In the genomic region with DNA sequence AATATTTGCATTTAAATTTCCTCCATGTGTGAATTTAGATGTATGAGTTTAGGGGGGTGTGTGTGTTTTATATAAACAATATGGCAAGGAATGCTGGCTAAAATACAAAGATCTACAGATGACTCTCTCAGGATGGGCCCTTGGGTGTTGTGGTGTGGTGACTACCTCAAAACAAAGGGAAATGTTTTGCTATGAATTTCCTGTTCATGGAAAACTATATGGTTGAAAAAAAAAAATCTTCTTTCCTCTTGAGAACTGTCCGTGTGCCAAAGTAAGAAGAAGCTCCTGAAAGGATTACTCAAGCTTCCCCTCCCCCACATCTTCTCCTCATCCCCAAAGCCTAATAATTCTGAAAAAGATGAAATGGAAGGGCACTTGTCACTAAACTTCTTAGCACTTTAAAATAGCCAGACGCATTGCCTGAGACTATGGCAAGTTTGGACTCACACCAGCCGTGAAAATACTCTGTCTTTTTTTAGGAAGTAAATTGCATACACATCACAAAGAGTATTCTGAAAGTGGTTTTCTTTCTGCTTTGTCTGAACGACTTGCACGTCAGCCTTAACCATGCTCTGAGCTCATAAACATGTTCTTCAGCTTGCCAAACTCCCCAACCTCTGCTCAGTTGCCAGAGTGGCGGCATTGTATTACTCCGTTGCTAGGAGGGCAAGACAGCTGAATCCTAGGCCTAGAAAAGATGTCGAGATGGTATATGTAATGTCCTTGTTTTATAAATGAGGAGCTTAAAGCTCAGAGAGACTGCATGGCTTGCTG, we compare ENCODE assay signal across 12 cellular contexts.
A peak's percentile ranks its signal among the peaks of the same experiment; 100 is the strongest.
DNase-seq lines count a peak whose midpoint lies in the region; ATAC-seq, FAIRE-seq and TF ChIP-seq lines count a peak whose summit lies in the region.
"Had no signal": no experiment of that assay in that cellular context is flagged by ENCODE, and none has a peak within 500 bp of the region (broad histone marks: within the 10 kb centered on the region; RNA-seq: fewer than 3 reads in every experiment).

No MANE protein-coding gene starts in this region.

- H3K79me2 ChIP-seq in smooth muscle cell (ENCODE audit: low read depth) = no peaks in the 10 kb centered on the region

- intact Hi-C loops in ascending aorta (cut with DNase I) (loop anchor here (10.0 kb wide), 1 partner anchor 536 kb away; the partner anchor contains the start of genes C4orf33 and SCLT1), spleen (cut with DNase I; ENCODE audit: low total_unique reads) (no loop called here)
- intact Hi-C loops in CD4-positive, alpha-beta memory T cell (cut with micrococcal nuclease) = no loop called here
- intact Hi-C loops in activated CD4-positive, alpha-beta T cell treated with anti-CD3 and anti-CD28 coated beads for 36 hours (cut with DNase I, micrococcal nuclease) = loop anchor here in 1 of 2 experiments (10.0 kb wide), 1 partner anchor 546 kb away; no protein-coding TSS in a partner anchor

- no peaks in the 10 kb centered on the region for H4K20me1 ChIP-seq in smooth muscle cell (ENCODE audit: low read depth)

- H3K27ac ChIP-seq in ascending aorta (peak overlapping the region; percentile 66 to 72), smooth muscle cell (ENCODE audit: low read depth) (peak overlapping the region; percentile 28), spleen (no peak overlapping the region)
- H3K27ac ChIP-seq in CD4-positive, alpha-beta memory T cell (ENCODE audit: low read depth, low read length) = no peak overlapping the region
- H3K27ac ChIP-seq: SK-N-MC had no signal

- no peaks in the 10 kb centered on the region for H3K36me3 ChIP-seq in ascending aorta
- H3K36me3 ChIP-seq in smooth muscle cell (ENCODE audit: low read depth) = no peaks in the 10 kb centered on the region
- H3K36me3 ChIP-seq in spleen = no peaks in the 10 kb centered on the region
- H3K36me3 ChIP-seq in CD4-positive, alpha-beta memory T cell (ENCODE audit: insufficient read depth, low read length) = no peaks in the 10 kb centered on the region

- peaks cover under 1 to 4% (median 1%) of the 10 kb centered on the region in 4 donors for H3K4me1 Mint-ChIP-seq in CD4-positive, alpha-beta memory T cell
- peaks cover 1% of the 10 kb centered on the region for H3K4me1 Mint-ChIP-seq in activated CD4-positive, alpha-beta T cell treated with anti-CD3 and anti-CD28 coated beads for 36 hours

- peaks cover 10% of the 10 kb centered on the region for H3F3A ChIP-seq in smooth muscle cell (ENCODE audit: low read depth)

- FAIRE-seq in islet of Langerhans (lab: Jason Lieb, UNC) = peak; percentile 65
- FAIRE-seq: bronchial epithelial cell had no signal

- H3K9ac ChIP-seq in smooth muscle cell (ENCODE audit: low read depth) = no peak overlapping the region

- no peak overlapping the region for H3K27ac Mint-ChIP-seq in CD4-positive, alpha-beta memory T cell
- no peak overlapping the region for H3K27ac Mint-ChIP-seq in activated CD4-positive, alpha-beta T cell treated with anti-CD3 and anti-CD28 coated beads for 36 hours
- H3K27ac Mint-ChIP-seq: stimulated activated effector memory CD8-positive, alpha-beta T cell treated with anti-CD3 and anti-CD28 coated beads, Interleukin-12 subunit alpha, Interleukin-12 subunit beta, amount 100 ng/mL, for 72 hours had no signal

- TF ChIP-seq CTCF in ascending aorta (IDR thresholded peaks at IDR 0.05) (no peak), smooth muscle cell (IDR thresholded peaks at IDR 0.05; ENCODE audit: borderline replicate concordance, insufficient read depth, poor library complexity, severe bottlenecking) (no peak), spleen (IDR thresholded peaks at IDR 0.05 in 8 of 11, conservative IDR thresholded peaks at IDR 0.05 in 3 of 11) (no peak)

- no peak overlapping the region for H3K4me2 ChIP-seq in smooth muscle cell

- peak overlapping the region; percentile 80 for H2AFZ ChIP-seq in smooth muscle cell (ENCODE audit: low read depth)

- no peak overlapping the region for H3K4me3 ChIP-seq in ascending aorta
- H3K4me3 ChIP-seq in smooth muscle cell = no peak overlapping the region
- no peak overlapping the region for H3K4me3 ChIP-seq in spleen
- no peak overlapping the region for H3K4me3 ChIP-seq in CD4-positive, alpha-beta memory T cell (ENCODE audit: low read length in 2 of 2)
- H3K4me3 ChIP-seq: SK-N-MC had no signal

- H3K27me3 ChIP-seq in ascending aorta = no peaks in the 10 kb centered on the region
- no peaks in the 10 kb centered on the region for H3K27me3 ChIP-seq in smooth muscle cell (ENCODE audit: low read depth)
- H3K27me3 ChIP-seq in spleen (replicated peaks in 1 of 7) = no peaks in the 10 kb centered on the region
- no peaks in the 10 kb centered on the region for H3K27me3 ChIP-seq in CD4-positive, alpha-beta memory T cell (ENCODE audit: insufficient read depth, low read length)

- POLR2A ChIA-PET in CD4-positive, alpha-beta memory T cell (lab: Charles Lee; ENCODE audit: partially characterized antibody) = no interaction called here
- POLR2A ChIA-PET in activated CD4-positive, alpha-beta T cell treated with anti-CD3 and anti-CD28 coated beads for 36 hours (lab: Charles Lee) = no interaction called here

- TF ChIP-seq POLR2A in spleen (IDR thresholded peaks at IDR 0.05) = no peak

- H3K27me3 Mint-ChIP-seq in CD4-positive, alpha-beta memory T cell = no peaks in the 10 kb centered on the region
- H3K27me3 Mint-ChIP-seq in activated CD4-positive, alpha-beta T cell treated with anti-CD3 and anti-CD28 coated beads for 36 hours = no peaks in the 10 kb centered on the region

- H3K4me3 Mint-ChIP-seq in CD4-positive, alpha-beta memory T cell = no peak overlapping the region
- H3K4me3 Mint-ChIP-seq in activated CD4-positive, alpha-beta T cell treated with anti-CD3 and anti-CD28 coated beads for 36 hours = no peak overlapping the region
- H3K4me3 Mint-ChIP-seq: stimulated activated effector memory CD8-positive, alpha-beta T cell treated with anti-CD3 and anti-CD28 coated beads, Interleukin-12 subunit alpha, Interleukin-12 subunit beta, amount 100 ng/mL, for 72 hours had no signal

- H3K4me1 ChIP-seq in ascending aorta = peaks cover 0 to 2% of the 10 kb centered on the region in 2 donors
- H3K4me1 ChIP-seq in smooth muscle cell (ENCODE audit: low read depth) = peaks cover 7% of the 10 kb centered on the region
- peaks cover 1 to 8% (median 2%) of the 10 kb centered on the region in 6 donors for H3K4me1 ChIP-seq in spleen
- peaks cover 3% of the 10 kb centered on the region for H3K4me1 ChIP-seq in CD4-positive, alpha-beta memory T cell (ENCODE audit: insufficient read depth, low read length)

- DNase-seq in ascending aorta (ENCODE audit: low spot score in 2 of 2) (no peak), smooth muscle cell (lab: John Stamatoyannopoulos, UW; ENCODE audit: unreplicated experiment) (no peak), spleen (no peak), SW 1271 (lab: John Stamatoyannopoulos, UW) (no peak)
- no peak for DNase-seq in CD4-positive, alpha-beta memory T cell
- no peak for DNase-seq in activated CD4-positive, alpha-beta T cell treated with anti-CD3 and anti-CD28 coated beads for 36 hours
- DNase-seq: GF-D8 had no signal

- WGBS in smooth muscle cell (ENCODE audit: low lambda C conversion rate) = 49% methylated on average over 8 of the region's 8 CpGs
- 59 to 70% (median 63%) methylated on average over 8 of the region's 8 CpGs for WGBS in spleen, 5 donors

- H3K36me3 Mint-ChIP-seq in CD4-positive, alpha-beta memory T cell = no peaks in the 10 kb centered on the region
- H3K36me3 Mint-ChIP-seq in activated CD4-positive, alpha-beta T cell treated with anti-CD3 and anti-CD28 coated beads for 36 hours (ENCODE audit: low read depth) = no peaks in the 10 kb centered on the region
- H3K36me3 Mint-ChIP-seq: stimulated activated effector memory CD8-positive, alpha-beta T cell treated with anti-CD3 and anti-CD28 coated beads, Interleukin-12 subunit alpha, Interleukin-12 subunit beta, amount 100 ng/mL, for 72 hours had no signal

- ATAC-seq in HG02852 (IDR thresholded peaks at IDR 0.05; ENCODE audit: unreplicated experiment) = peak; percentile 43
- ATAC-seq in activated CD4-positive, alpha-beta T cell treated with anti-CD3 and anti-CD28 coated beads for 36 hours = no peak
- ATAC-seq: stimulated activated effector memory CD8-positive, alpha-beta T cell treated with anti-CD3 and anti-CD28 coated beads, Interleukin-12 subunit alpha, Interleukin-12 subunit beta, amount 100 ng/mL, for 72 hours had no signal

- H3K9me3 Mint-ChIP-seq in CD4-positive, alpha-beta memory T cell = no peaks in the 10 kb centered on the region
- no peaks in the 10 kb centered on the region for H3K9me3 Mint-ChIP-seq in activated CD4-positive, alpha-beta T cell treated with anti-CD3 and anti-CD28 coated beads for 36 hours (ENCODE audit: low read depth)
- H3K9me3 Mint-ChIP-seq: stimulated activated effector memory CD8-positive, alpha-beta T cell treated with anti-CD3 and anti-CD28 coated beads, Interleukin-12 subunit alpha, Interleukin-12 subunit beta, amount 100 ng/mL, for 72 hours had no signal

- H3K9me3 ChIP-seq in ascending aorta = no peaks in the 10 kb centered on the region
- no peaks in the 10 kb centered on the region for H3K9me3 ChIP-seq in smooth muscle cell (replicated peaks; ENCODE audit: low read depth)
- no peaks in the 10 kb centered on the region for H3K9me3 ChIP-seq in spleen
- H3K9me3 ChIP-seq in CD4-positive, alpha-beta memory T cell (ENCODE audit: control insufficient read depth in 1 of 2, low read length in 2 of 2) = no peaks in the 10 kb centered on the region

- CTCF ChIA-PET in CD4-positive, alpha-beta memory T cell (lab: Charles Lee; ENCODE audit: partially characterized antibody) = interaction anchor here (1.3 kb wide), 1 partner anchor 16 kb away, joined by 3 read pairs; no protein-coding TSS in a partner anchor
- CTCF ChIA-PET in activated CD4-positive, alpha-beta T cell treated with anti-CD3 and anti-CD28 coated beads for 36 hours (lab: Charles Lee) = interaction anchor here (0.7 to 1.1 kb wide), 2 partner anchors 16 to 139 kb away, joined by 3 read pairs; no protein-coding TSS in a partner anchor

Comparison
In these comparisons a context has a peak if more than half of its experiments do, and no peak if none do; other contexts are left out.
1. H3K27ac ChIP-seq: peak in ascending aorta (2 of 2) and smooth muscle cell (single experiment); none in spleen (0 of 8) and CD4-positive, alpha-beta memory T cell (single experiment).